Comparison of ENCODE assay signal across 16 cellular contexts in genomic region chr12:68648179-68648578, GRCh38. TPM values are rescaled to one million over a fixed set of nuclear protein-coding genes. Genes with fewer than 3 reads are reported as not detected.
DNase-seq lines count a peak whose midpoint lies in the region; ATAC-seq and TF ChIP-seq lines count a peak whose summit lies in the region.
"Had no signal": no experiment of that assay in that cellular context is flagged by ENCODE, and none has a peak within 500 bp of the region (broad histone marks: within the 10 kb centered on the region; RNA-seq: fewer than 3 reads in every experiment).

No MANE protein-coding gene starts in this region.

- CTCF ChIA-PET in activated naive CD4-positive, alpha-beta T cell treated with anti-CD3 and anti-CD28 coated beads for 36 hours (lab: Charles Lee): interaction anchor here (0.7 kb wide), 1 partner anchor 13 kb away, joined by 4 read pairs; no protein-coding TSS in a partner anchor
- CTCF ChIA-PET in activated B cell treated with CpG ODN at 0.5 μM for 24 hours (lab: Charles Lee): interaction anchor here (1.0 to 1.2 kb wide), 2 partner anchors 289 to 332 kb away, joined by 3 read pairs; no protein-coding TSS in a partner anchor

- peaks cover 46% of the 10 kb centered on the region for H3K4me1 Mint-ChIP-seq in activated naive CD4-positive, alpha-beta T cell treated with anti-CD3 and anti-CD28 coated beads for 36 hours (ENCODE audit: low read depth)
- H3K4me1 Mint-ChIP-seq in activated B cell treated with CpG ODN at 0.5 μM for 24 hours (peaks cover 29% of the 10 kb centered on the region), immature natural killer cell (peaks cover 79 to 86% of the 10 kb centered on the region in 2 donors)
- H3K4me1 Mint-ChIP-seq: neural crest cell had no signal

- no peak for DNase-seq in activated naive CD4-positive, alpha-beta T cell treated with anti-CD3 and anti-CD28 coated beads for 36 hours
- no peak for DNase-seq in activated naive CD4-positive, alpha-beta T cell treated with anti-CD3 and anti-CD28 coated beads, Interleukin-2, amount 50 U/mL, for 16 hours
- DNase-seq in activated B cell treated with CpG ODN at 0.5 μM for 24 hours (no peak), immature natural killer cell (no peak), NOMO-1 treated with DMSO at 0.1 percent for 48 hours (lab: John Stamatoyannopoulos, UW; ENCODE audit: unreplicated experiment) (no peak), MV-4-11 (lab: John Stamatoyannopoulos, UW) (no peak)
- DNase-seq: GF-D8; lower lobe of right lung; NCI-H1694 treated with DMSO at 0.1 percent for 48 hours; NCI-H446; SHP77 treated with DMSO at 0.1 percent for 48 hours; stimulated activated CD4-positive, alpha-beta T cell treated with anti-CD3 and anti-CD28 coated beads, Interleukin-15, amount 100 ng/mL, for 24 hours had no signal

- POLR2A ChIA-PET in activated B cell treated with CpG ODN at 0.5 μM for 24 hours (lab: Charles Lee): no interaction called here

- peaks cover 0 to 13% (median 8%) of the 10 kb centered on the region in 5 donors for H3K4me1 ChIP-seq in subcutaneous abdominal adipose tissue (ENCODE audit: control insufficient read depth in 5 of 5, insufficient read depth in 5 of 5, low read length in 5 of 5)

- no peaks in the 10 kb centered on the region for H3K9me3 ChIP-seq in subcutaneous abdominal adipose tissue (ENCODE audit: control insufficient read depth in 5 of 5, low read length in 5 of 5)
- H3K9me3 ChIP-seq: lower lobe of right lung had no signal

- intact Hi-C loops in activated naive CD4-positive, alpha-beta T cell treated with anti-CD3 and anti-CD28 coated beads for 36 hours (cut with micrococcal nuclease): loop anchor here (1.0 kb wide), 1 partner anchor 36 kb away; no protein-coding TSS in a partner anchor
- intact Hi-C loops in activated B cell treated with CpG ODN at 0.5 μM for 24 hours (cut with micrococcal nuclease): loop anchor here (5.0 kb wide), 1 partner anchor 36 kb away; the partner anchor contains the start of gene RAP1B

- no peak for TF ChIP-seq CTCF in activated B cell treated with CpG ODN at 0.5 μM for 24 hours (IDR thresholded peaks at IDR 0.05)

- H3K4me3 ChIP-seq in subcutaneous abdominal adipose tissue (ENCODE audit: low read depth in 1 of 5, low read length in 5 of 5): no peak overlapping the region
- H3K4me3 ChIP-seq: lower lobe of right lung had no signal

- H3K36me3 ChIP-seq in subcutaneous abdominal adipose tissue (ENCODE audit: control insufficient read depth in 5 of 5, insufficient read depth in 5 of 5, low read length in 5 of 5): peaks cover 9 to 31% (median 28%) of the 10 kb centered on the region in 5 donors

- ATAC-seq in activated B cell treated with CpG ODN at 0.5 μM for 24 hours (ENCODE audit: low read depth) (no peak), GM21576 (IDR thresholded peaks at IDR 0.05; ENCODE audit: unreplicated experiment) (no peak)
- ATAC-seq: HCT116, lower lobe of right lung had no signal

- H3K27me3 Mint-ChIP-seq in activated naive CD4-positive, alpha-beta T cell treated with anti-CD3 and anti-CD28 coated beads for 36 hours (ENCODE audit: low read depth): no peaks in the 10 kb centered on the region
- H3K27me3 Mint-ChIP-seq in activated B cell treated with CpG ODN at 0.5 μM for 24 hours (no peaks in the 10 kb centered on the region), immature natural killer cell (ENCODE audit: low read depth in 3 of 3) (peaks cover 0 to 4% (median 1%) of the 10 kb centered on the region in 3 donors)

- H3K27ac ChIP-seq in subcutaneous abdominal adipose tissue (ENCODE audit: low read depth, low read length): peak overlapping the region; percentile 24
- H3K27ac ChIP-seq: lower lobe of right lung had no signal

- peak overlapping the region in 2 of 5 donors; percentile 21 to 25 for H3K9ac ChIP-seq in subcutaneous abdominal adipose tissue (ENCODE audit: low read length in 5 of 5)

- H3K36me3 Mint-ChIP-seq in activated naive CD4-positive, alpha-beta T cell treated with anti-CD3 and anti-CD28 coated beads for 36 hours (ENCODE audit: low read depth): peaks cover 32% of the 10 kb centered on the region
- H3K36me3 Mint-ChIP-seq in activated B cell treated with CpG ODN at 0.5 μM for 24 hours (ENCODE audit: low read depth): peaks cover 50% of the 10 kb centered on the region
- peaks cover 11 to 17% (median 13%) of the 10 kb centered on the region in 3 donors for H3K36me3 Mint-ChIP-seq in immature natural killer cell

- peak overlapping the region; percentile 31 for H3K27ac Mint-ChIP-seq in activated naive CD4-positive, alpha-beta T cell treated with anti-CD3 and anti-CD28 coated beads for 36 hours
- H3K27ac Mint-ChIP-seq in activated B cell treated with CpG ODN at 0.5 μM for 24 hours (peak overlapping the region; percentile 18), immature natural killer cell (peak overlapping the region; percentile 79 to 94 (median 84))

- H3K4me3 Mint-ChIP-seq in activated naive CD4-positive, alpha-beta T cell treated with anti-CD3 and anti-CD28 coated beads for 36 hours: no peak overlapping the region
- no peak overlapping the region for H3K4me3 Mint-ChIP-seq in activated B cell treated with CpG ODN at 0.5 μM for 24 hours
- peak overlapping the region; percentile 41 to 70 (median 54) for H3K4me3 Mint-ChIP-seq in immature natural killer cell
- H3K4me3 Mint-ChIP-seq: neural crest cell had no signal

- no peaks in the 10 kb centered on the region for H3K9me3 Mint-ChIP-seq in activated naive CD4-positive, alpha-beta T cell treated with anti-CD3 and anti-CD28 coated beads for 36 hours
- no peaks in the 10 kb centered on the region for H3K9me3 Mint-ChIP-seq in activated B cell treated with CpG ODN at 0.5 μM for 24 hours
- H3K9me3 Mint-ChIP-seq in immature natural killer cell: no peaks in the 10 kb centered on the region
- H3K9me3 Mint-ChIP-seq: neural crest cell had no signal

- no peaks in the 10 kb centered on the region for H3K27me3 ChIP-seq in subcutaneous abdominal adipose tissue (ENCODE audit: control insufficient read depth in 5 of 5, insufficient read depth in 4 of 5, low read length in 5 of 5)

RNA-seq across cellular contexts. Expression of gene RAP1B, which starts 37.5 kb away (rescaled TPM):
- 100 to 1,000 TPM; 170 TPM for total RNA-seq in activated naive CD4-positive, alpha-beta T cell treated with anti-CD3 and anti-CD28 coated beads for 36 hours
- 136 and 142 TPM in 2 replicates for total RNA-seq in activated B cell treated with CpG ODN at 0.5 μM for 24 hours
- 1,000 to 10,000 TPM; 1,248 to 1,847 (median 1,256) TPM for polyA plus RNA-seq in immature natural killer cell

RNA-seq across cellular contexts. Expression of gene NUP107, which starts 38.6 kb away (rescaled TPM):
- total RNA-seq in activated naive CD4-positive, alpha-beta T cell treated with anti-CD3 and anti-CD28 coated beads for 36 hours: 100 to 1,000 TPM; 126 to 135 TPM
- 75.0 and 90.8 TPM in 2 replicates for total RNA-seq in activated B cell treated with CpG ODN at 0.5 μM for 24 hours
- polyA plus RNA-seq in immature natural killer cell: 10 to 100 TPM; 24.9 to 48.8 (median 42.3) TPM

Comparison
In these comparisons a context has a peak if more than half of its experiments do, and no peak if none do; other contexts are left out.
1. H3K27ac Mint-ChIP-seq: peak in every context shown above with its lines; median percentile 84 in immature natural killer cell; 31 in activated naive CD4-positive, alpha-beta T cell treated with anti-CD3 and anti-CD28 coated beads for 36 hours; 18 in activated B cell treated with CpG ODN at 0.5 μM for 24 hours.
2. H3K4me3 Mint-ChIP-seq: peak in immature natural killer cell (5 of 5); none in activated naive CD4-positive, alpha-beta T cell treated with anti-CD3 and anti-CD28 coated beads for 36 hours (single experiment) and activated B cell treated with CpG ODN at 0.5 μM for 24 hours (single experiment).